ENCODE assay signal across 1 cellular context in genomic region chr9:125902865-125903512, GRCh38.
TF ChIP-seq lines count a peak whose summit lies in the region.

No MANE protein-coding gene starts in this region.

TF ChIP-seq in SK-N-SH treated with all-trans-retinoic acid at 6 μM for 48 hours, 23 proteins besides CTCF, POLR2A, EP300 and RAD21 (continued from another document):
- TF ChIP-seq BACH2 (CRISPR knock-in tag; IDR thresholded peaks at IDR 0.05; ENCODE audit: borderline replicate concordance) (no peak), ZNF565 (CRISPR knock-in tag; conservative IDR thresholded peaks at IDR 0.05; ENCODE audit: low read depth) (no peak), POU6F1 (CRISPR knock-in tag; IDR thresholded peaks at IDR 0.05; ENCODE audit: borderline replicate concordance, low read depth) (no peak)
